16 cellular contexts compared by ENCODE assay signal in the genomic region with DNA sequence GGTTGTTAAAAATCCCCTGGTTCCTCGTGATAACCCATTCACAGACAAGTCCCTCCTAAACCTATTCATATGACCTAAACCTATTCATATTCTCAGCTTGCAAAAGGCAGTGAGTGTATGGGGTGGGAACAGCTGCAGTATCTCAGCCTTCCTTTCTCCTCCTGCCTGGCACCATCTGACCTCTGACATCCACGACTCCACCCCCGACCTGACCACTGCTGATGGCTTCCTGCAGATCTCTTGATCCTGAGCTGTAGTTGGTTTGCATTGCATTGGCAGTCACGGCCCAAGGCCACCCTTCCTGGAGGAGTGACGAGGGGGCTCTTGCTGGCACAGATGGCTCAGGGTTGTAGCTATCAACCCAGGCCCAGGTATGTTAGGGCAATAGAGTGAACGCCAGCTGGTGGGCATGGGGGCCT.
DNase-seq lines count a peak whose midpoint lies in the region; ATAC-seq and TF ChIP-seq lines count a peak whose summit lies in the region.
"Had no signal": no experiment of that assay in that cellular context is flagged by ENCODE, and none has a peak within 500 bp of the region (broad histone marks: within the 10 kb centered on the region; RNA-seq: fewer than 3 reads in every experiment).

No MANE protein-coding gene starts in this region.

- peak overlapping the region; percentile 48 for H3K27ac ChIP-seq in skeletal muscle tissue (ENCODE audit: low read depth, low read length)
- H3K27ac ChIP-seq in colonic mucosa: no peak overlapping the region
- H3K27ac ChIP-seq: SK-N-MC had no signal

- H3K36me3 ChIP-seq in skeletal muscle tissue (ENCODE audit: control insufficient read depth in 3 of 3, insufficient read depth in 3 of 3, low read length in 3 of 3) (no peaks in the 10 kb centered on the region), colonic mucosa (no peaks in the 10 kb centered on the region)
- H3K36me3 ChIP-seq: ovary had no signal

- peaks cover 3% of the 10 kb centered on the region for H3K9me3 Mint-ChIP-seq in Calu3 (ENCODE audit: low read depth, unreplicated experiment)
- H3K9me3 Mint-ChIP-seq: activated T-cell treated with anti-CD3 and anti-CD28 coated beads, Interleukin-2, amount 50 U/mL, for 4 hours; dendritic cell treated with granulocyte-macrophage colony-stimulating factor and Interleukin-4, amounts not matched to agents 40 ng/mL and 50 ng/mL, for 4 days had no signal

- peaks cover 9% of the 10 kb centered on the region for H3K36me3 Mint-ChIP-seq in Calu3 (ENCODE audit: insufficient read depth, unreplicated experiment)

- DNase-seq in Calu3: no peak
- DNase-seq in RPMI7951 (ENCODE audit: low read depth): peak; percentile 51
- peak; percentile 48 for DNase-seq in fibroblast of the aortic adventitia (ENCODE audit: low read depth)
- DNase-seq in NCI-H82 treated with DMSO at 0.1 percent for 48 hours (lab: John Stamatoyannopoulos, UW; ENCODE audit: unreplicated experiment): no peak
- no peak for DNase-seq in colonic mucosa
- DNase-seq: activated CD4-positive, alpha-beta T cell treated with anti-CD3 and anti-CD28 coated beads for 36 hours; activated T-cell treated with anti-CD3 and anti-CD28 coated beads, Interleukin-2, amount 50 U/mL, for 4 hours; mesendoderm; NCI-H2081; stimulated activated CD4-positive, alpha-beta T cell treated with anti-CD3 and anti-CD28 coated beads, Interleukin-15, amount 100 ng/mL, for 24 hours had no signal

- H3K4me3 ChIP-seq in fibroblast of the aortic adventitia (ENCODE audit: low read depth, low read length): no peak overlapping the region
- no peak overlapping the region for H3K4me3 ChIP-seq in skeletal muscle tissue (ENCODE audit: low read length in 3 of 3)
- no peak overlapping the region for H3K4me3 ChIP-seq in colonic mucosa
- H3K4me3 ChIP-seq: ovary, SK-N-MC had no signal

- H3K9me3 ChIP-seq in skeletal muscle tissue (ENCODE audit: control insufficient read depth in 3 of 3, low read length in 3 of 3) (peaks cover 0 to 2% (median 0%) of the 10 kb centered on the region in 3 donors), colonic mucosa (no peaks in the 10 kb centered on the region)
- H3K9me3 ChIP-seq: ovary had no signal

- peaks cover 42% of the 10 kb centered on the region for H3K4me1 Mint-ChIP-seq in Calu3 (ENCODE audit: low read depth, unreplicated experiment)
- H3K4me1 Mint-ChIP-seq: activated CD4-positive, alpha-beta T cell treated with anti-CD3 and anti-CD28 coated beads for 36 hours had no signal

- H3K4me1 ChIP-seq in skeletal muscle tissue (ENCODE audit: control insufficient read depth in 3 of 3, insufficient read depth in 3 of 3, low read length in 3 of 3) (peaks cover 48 to 69% (median 49%) of the 10 kb centered on the region in 3 donors), colonic mucosa (peaks cover 26% of the 10 kb centered on the region)

- CTCF ChIA-PET in Calu3 (lab: Charles Lee): no interaction called here

- no TSS peak for BruUV-seq in Calu3 (replicated peaks; lab: Mats Ljungman, UMichigan)

- no peaks in the 10 kb centered on the region for H3K27me3 Mint-ChIP-seq in Calu3 (ENCODE audit: unreplicated experiment)
- H3K27me3 Mint-ChIP-seq: activated CD4-positive, alpha-beta T cell treated with anti-CD3 and anti-CD28 coated beads for 36 hours; dendritic cell treated with granulocyte-macrophage colony-stimulating factor and Interleukin-4, amounts not matched to agents 40 ng/mL and 50 ng/mL, for 4 days had no signal

- H3K27me3 ChIP-seq in skeletal muscle tissue (ENCODE audit: control insufficient read depth in 3 of 3, insufficient read depth in 3 of 3, low read length in 3 of 3): no peaks in the 10 kb centered on the region
- no peaks in the 10 kb centered on the region for H3K27me3 ChIP-seq in colonic mucosa
- H3K27me3 ChIP-seq: ovary had no signal

- peak overlapping the region; percentile 54 for H3K4me3 Mint-ChIP-seq in Calu3 (ENCODE audit: low read depth, unreplicated experiment)
- H3K4me3 Mint-ChIP-seq: activated CD4-positive, alpha-beta T cell treated with anti-CD3 and anti-CD28 coated beads for 36 hours; activated T-cell treated with anti-CD3 and anti-CD28 coated beads, Interleukin-2, amount 50 U/mL, for 4 hours; dendritic cell treated with granulocyte-macrophage colony-stimulating factor and Interleukin-4, amounts not matched to agents 40 ng/mL and 50 ng/mL, for 4 days had no signal

- intact Hi-C loops in Calu3 (cut with micrococcal nuclease; ENCODE audit: unreplicated experiment) (no loop called here), colonic mucosa (cut with DNase I) (no loop called here)

- ATAC-seq in GM21825 (IDR thresholded peaks at IDR 0.05; ENCODE audit: unreplicated experiment): no peak
- ATAC-seq in GM19023 (IDR thresholded peaks at IDR 0.05; ENCODE audit: unreplicated experiment): no peak
- ATAC-seq: activated CD4-positive, alpha-beta T cell treated with anti-CD3 and anti-CD28 coated beads for 36 hours; activated T-cell treated with anti-CD3 and anti-CD28 coated beads, Interleukin-2, amount 50 U/mL, for 4 hours had no signal

- TF ChIP-seq CTCF in Calu3 (IDR thresholded peaks at IDR 0.05; ENCODE audit: unreplicated experiment) (no peak), fibroblast of the aortic adventitia (IDR thresholded peaks at IDR 0.05; ENCODE audit: insufficient read depth, low read length) (no peak), colonic mucosa (IDR thresholded peaks at IDR 0.05) (no peak)

- H3K9ac ChIP-seq in skeletal muscle tissue (ENCODE audit: low read depth in 1 of 3, low read length in 3 of 3) (peak overlapping the region in 1 of 3 donors; percentile 25), colonic mucosa (ENCODE audit: low read depth in 2 of 2, low read length in 2 of 2) (no peak overlapping the region)

- no peak overlapping the region for H3K27ac Mint-ChIP-seq in Calu3 (ENCODE audit: unreplicated experiment)
- H3K27ac Mint-ChIP-seq: activated CD4-positive, alpha-beta T cell treated with anti-CD3 and anti-CD28 coated beads for 36 hours; dendritic cell treated with granulocyte-macrophage colony-stimulating factor and Interleukin-4, amounts not matched to agents 40 ng/mL and 50 ng/mL, for 4 days had no signal

Comparison
In these comparisons a context has a peak if more than half of its experiments do, and no peak if none do; other contexts are left out.
1. DNase-seq: peak in RPMI7951 (single experiment) and fibroblast of the aortic adventitia (single experiment); none in Calu3 (single experiment), NCI-H82 treated with DMSO at 0.1 percent for 48 hours (single experiment) and colonic mucosa (single experiment).